Comparison of ENCODE assay signal across 16 cellular contexts in the genomic region with DNA sequence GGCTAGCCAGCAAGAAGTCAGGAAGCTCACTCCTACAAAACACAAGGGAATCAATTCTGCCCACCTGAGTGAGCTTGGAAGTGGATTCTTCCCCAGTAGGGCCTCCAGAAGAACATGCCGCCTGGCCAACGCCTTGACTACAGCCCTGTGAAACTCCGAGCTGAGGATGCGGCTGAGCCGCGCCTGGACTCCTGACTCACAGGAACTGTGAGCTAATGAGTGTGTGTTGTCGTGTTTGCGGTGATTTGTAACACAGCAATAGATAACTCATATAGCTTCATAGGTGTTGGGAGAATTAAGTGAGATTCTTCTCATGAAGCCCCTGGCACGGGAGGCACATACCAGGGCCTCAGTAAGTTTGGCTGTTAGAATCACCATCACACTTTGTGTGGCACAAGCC.
DNase-seq lines count a peak whose midpoint lies in the region; ATAC-seq, FAIRE-seq and TF ChIP-seq lines count a peak whose summit lies in the region.
"Had no signal": no experiment of that assay in that cellular context is flagged by ENCODE, and none has a peak within 500 bp of the region (broad histone marks: within the 10 kb centered on the region; RNA-seq: fewer than 3 reads in every experiment).

No MANE protein-coding gene starts in this region.

- H3K9ac ChIP-seq in BLaER1, result no peak overlapping the region
- H3K9ac ChIP-seq in PC-3 (ENCODE audit: low read length), result peak overlapping the region; percentile 46; the same call in 1 of the 2 replicates
- no peak overlapping the region for H3K9ac ChIP-seq in endothelial cell of umbilical vein (replicated peaks; ENCODE audit: extremely low read depth, insufficient read depth, low read length)
- H3K9ac ChIP-seq: BLaER1 treated with 17β-estradiol and CSF1 and Interleukin-3, amounts not matched to agents 10 nM and 100 nM had no signal

- ATAC-seq in PC-3 (peak; percentile 93), aorta (ENCODE audit: low FRiP score) (no peak)
- ATAC-seq: HCT116 had no signal

- intact Hi-C loops in PC-3 (cut with micrococcal nuclease) (no loop called here), endothelial cell of umbilical vein (cut with micrococcal nuclease) (loop anchor here (1.0 to 2.0 kb wide), 4 partner anchors 34 to 197 kb away; no protein-coding TSS in a partner anchor), spleen (cut with DNase I; ENCODE audit: low total_unique reads) (no loop called here), aorta (cut with DNase I) (no loop called here)

- DNase-seq in PC-3, result peak; percentile 71
- peak; percentile 66 for DNase-seq in endothelial cell of umbilical vein (ENCODE audit: low read depth, low spot score)
- peak; percentile 38 for DNase-seq in spleen
- DNase-seq in aorta, result no peak
- DNase-seq in COR-L47 (lab: John Stamatoyannopoulos, UW), result no peak
- no peak for DNase-seq in pons (ENCODE audit: low spot score)
- DNase-seq: 8988T; AML-193; CD4-positive, CD25-positive, alpha-beta regulatory T cell; DMS153; DMS79 treated with DMSO at 0.1 percent for 48 hours; GF-D8 had no signal

- BruUV-seq in PC-3 (replicated peaks; lab: Mats Ljungman, UMichigan), result no TSS peak
- BruUV-seq in endothelial cell of umbilical vein (replicated peaks; lab: Mats Ljungman, UMichigan), result no TSS peak

- H3K4me2 ChIP-seq in BLaER1 (peak overlapping the region; percentile 30; the same call in 1 of the 2 replicates), PC-3 (ENCODE audit: low read length) (0 out of 2 replicates have a peak overlapping the region, but pooled peaks have one; percentile 3), endothelial cell of umbilical vein (ENCODE audit: insufficient read depth, low read length) (no peak overlapping the region)

- H3K9me2 ChIP-seq in PC-3 (replicated peaks; ENCODE audit: low read length), result no peaks in the 10 kb centered on the region

- dilution Hi-C loops in endothelial cell of umbilical vein (cut with MboI; ENCODE audit: extremely low pct_ligation_motif_present, low sequenced_read_pairs), result no loop called here

- peak; percentile 84 for FAIRE-seq in endothelial cell of umbilical vein (lab: Jason Lieb, UNC)
- FAIRE-seq: GM19239 had no signal

- H3K4me1 ChIP-seq in BLaER1 (peaks cover 12% of the 10 kb centered on the region), PC-3 (ENCODE audit: insufficient read depth, low read length) (peaks cover 16% of the 10 kb centered on the region), endothelial cell of umbilical vein (ENCODE audit: control insufficient read depth, extremely low read depth, insufficient read depth, low read length) (peaks cover 22% of the 10 kb centered on the region), spleen (no peaks in the 10 kb centered on the region), aorta (ENCODE audit: control insufficient read depth in 1 of 2, insufficient read depth in 2 of 2, low read length in 2 of 2) (no peaks in the 10 kb centered on the region)

- 91 to 97% (median 96%) methylated on average over 9 of the region's 9 CpGs for WGBS in spleen, 5 donors
- WGBS in aorta, 2 donors, result 94 to 97% methylated on average over 9 of the region's 9 CpGs

- CTCF ChIA-PET in PC-3 (lab: Charles Lee) (interaction anchor here (0.5 to 1.1 kb wide), 2 partner anchors 151 to 1430 kb away, joined by 4 to 5 read pairs; no protein-coding TSS in a partner anchor), endothelial cell of umbilical vein (lab: Charles Lee) (interaction anchor here (0.6 to 1.5 kb wide), 6 partner anchors 12 to 151 kb away, joined by 3 to 5 read pairs (median 3); no protein-coding TSS in a partner anchor)

- POLR2A ChIA-PET in PC-3 (lab: Charles Lee; ENCODE audit: unreplicated experiment), result no interaction called here
- POLR2A ChIA-PET in endothelial cell of umbilical vein (lab: Charles Lee), result no interaction called here

- no peaks in the 10 kb centered on the region for H3F3A ChIP-seq in PC-3 (ENCODE audit: low read length, unreplicated experiment)

- H4K20me1 ChIP-seq in BLaER1 (no peaks in the 10 kb centered on the region), PC-3 (ENCODE audit: low read length) (no peaks in the 10 kb centered on the region), endothelial cell of umbilical vein (replicated peaks; ENCODE audit: control insufficient read depth, extremely low read depth, insufficient read depth, low read length) (no peaks in the 10 kb centered on the region)
- H4K20me1 ChIP-seq: BLaER1 treated with 17β-estradiol and CSF1 and Interleukin-3, amounts not matched to agents 10 nM and 100 nM had no signal

- H3K36me3 ChIP-seq in BLaER1 (no peaks in the 10 kb centered on the region), PC-3 (ENCODE audit: low read depth, low read length) (no peaks in the 10 kb centered on the region), endothelial cell of umbilical vein (ENCODE audit: control insufficient read depth in 2 of 2, extremely low read depth in 1 of 2, insufficient read depth in 2 of 2, low read length in 2 of 2) (no peaks in the 10 kb centered on the region), spleen (no peaks in the 10 kb centered on the region), aorta (ENCODE audit: control insufficient read depth in 1 of 2, insufficient read depth in 2 of 2, low read length in 1 of 2) (no peaks in the 10 kb centered on the region)
- H3K36me3 ChIP-seq: BLaER1 treated with 17β-estradiol and CSF1 and Interleukin-3, amounts not matched to agents 10 nM and 100 nM had no signal

- TF ChIP-seq POLR2A in endothelial cell of umbilical vein (IDR thresholded peaks at IDR 0.05; ENCODE audit: low read depth, low read length) (no peak), spleen (IDR thresholded peaks at IDR 0.05) (no peak)

- H3K9me3 ChIP-seq in BLaER1 (no peaks in the 10 kb centered on the region), PC-3 (ENCODE audit: low read length) (no peaks in the 10 kb centered on the region), endothelial cell of umbilical vein (replicated peaks; ENCODE audit: control insufficient read depth, insufficient read depth, low read length) (no peaks in the 10 kb centered on the region), spleen (no peaks in the 10 kb centered on the region), aorta (ENCODE audit: control insufficient read depth, low read length) (no peaks in the 10 kb centered on the region)

- no peaks in the 10 kb centered on the region for H3K27me3 ChIP-seq in BLaER1
- no peaks in the 10 kb centered on the region for H3K27me3 ChIP-seq in PC-3 (ENCODE audit: low read length)
- no peaks in the 10 kb centered on the region for H3K27me3 ChIP-seq in endothelial cell of umbilical vein (ENCODE audit: control insufficient read depth in 2 of 2, insufficient read depth in 2 of 2, low read length in 2 of 2)
- no peaks in the 10 kb centered on the region for H3K27me3 ChIP-seq in spleen (replicated peaks in 1 of 7)
- H3K27me3 ChIP-seq in aorta (ENCODE audit: control insufficient read depth in 1 of 2, insufficient read depth in 2 of 2, low read length in 1 of 2), result no peaks in the 10 kb centered on the region
- H3K27me3 ChIP-seq: BLaER1 treated with 17β-estradiol and CSF1 and Interleukin-3, amounts not matched to agents 10 nM and 100 nM had no signal

- no peak overlapping the region for H3K27ac ChIP-seq in BLaER1
- peak overlapping the region; percentile 60 for H3K27ac ChIP-seq in PC-3 (ENCODE audit: low read length)
- peak overlapping the region; percentile 62 for H3K27ac ChIP-seq in endothelial cell of umbilical vein (ENCODE audit: insufficient read depth, low read depth, low read length)
- H3K27ac ChIP-seq in spleen, result no peak overlapping the region
- H3K27ac ChIP-seq in aorta (ENCODE audit: low read depth in 1 of 2, low read length in 2 of 2), result no peak overlapping the region
- H3K27ac ChIP-seq: BLaER1 treated with 17β-estradiol and CSF1 and Interleukin-3, amounts not matched to agents 10 nM and 100 nM had no signal

- no peak overlapping the region for H2AFZ ChIP-seq in PC-3 (ENCODE audit: low read length)
- no peak overlapping the region for H2AFZ ChIP-seq in endothelial cell of umbilical vein (ENCODE audit: low read depth, low read length)

- no peaks in the 10 kb centered on the region for H3K9me1 ChIP-seq in endothelial cell of umbilical vein (replicated peaks; ENCODE audit: control insufficient read depth, extremely low read depth, insufficient read depth, low read length)

- no peaks in the 10 kb centered on the region for H3K79me2 ChIP-seq in PC-3 (ENCODE audit: low read length)
- H3K79me2 ChIP-seq in endothelial cell of umbilical vein (ENCODE audit: control insufficient read depth, insufficient read depth, low read length), result no peaks in the 10 kb centered on the region

- H3K4me3 ChIP-seq in BLaER1 (no peak overlapping the region), PC-3 (ENCODE audit: low read length) (no peak overlapping the region), endothelial cell of umbilical vein (replicated peaks in 1 of 3; ENCODE audit: insufficient read depth in 1 of 3, low read depth in 1 of 3, low read length in 3 of 3) (no peak overlapping the region), spleen (no peak overlapping the region), aorta (ENCODE audit: low read length in 2 of 2) (no peak overlapping the region)
- H3K4me3 ChIP-seq: BLaER1 treated with 17β-estradiol and CSF1 and Interleukin-3, amounts not matched to agents 10 nM and 100 nM had no signal

- TF ChIP-seq CTCF in PC-3 (conservative IDR thresholded peaks at IDR 0.05; ENCODE audit: low read depth, low read length), result no peak
- TF ChIP-seq CTCF in endothelial cell of umbilical vein (IDR thresholded peaks at IDR 0.05; ENCODE audit: extremely low read depth in 1 of 2, insufficient read depth in 1 of 2, low read depth in 1 of 2, low read length in 2 of 2), result no peak
- no peak for TF ChIP-seq CTCF in spleen (IDR thresholded peaks at IDR 0.05 in 8 of 11, conservative IDR thresholded peaks at IDR 0.05 in 3 of 11)

TF ChIP-seq in endothelial cell of umbilical vein, 7 proteins besides CTCF, POLR2A, EP300 and RAD21:
- peak; percentile 11 for TF ChIP-seq POLR2AphosphoS5 (IDR thresholded peaks at IDR 0.05; ENCODE audit: insufficient read depth, low read depth, low read length)
- TF ChIP-seq, protein P1, sequence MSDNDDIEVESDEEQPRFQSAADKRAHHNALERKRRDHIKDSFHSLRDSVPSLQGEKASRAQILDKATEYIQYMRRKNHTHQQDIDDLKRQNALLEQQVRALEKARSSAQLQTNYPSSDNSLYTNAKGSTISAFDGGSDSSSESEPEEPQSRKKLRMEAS (IDR thresholded peaks at IDR 0.05; ENCODE audit: insufficient read depth, insufficient read length), result no peak
- TF ChIP-seq GATA2 (IDR thresholded peaks at IDR 0.05; ENCODE audit: insufficient read depth, insufficient read length, low read depth, low read length), result peak; percentile 22
- TF ChIP-seq FOS (IDR thresholded peaks at IDR 0.05; ENCODE audit: borderline replicate concordance, insufficient read depth, low read length), result peak; percentile 70
- no peak for TF ChIP-seq EZH2 (IDR thresholded peaks at IDR 0.05; ENCODE audit: borderline replicate concordance, low read depth, low read length, severe bottlenecking)
- TF ChIP-seq JUN (IDR thresholded peaks at IDR 0.05; ENCODE audit: borderline replicate concordance, insufficient read depth, insufficient read length, low read depth), result peak; percentile 20
- TF ChIP-seq MYC (IDR thresholded peaks at IDR 0.05; ENCODE audit: low read depth, low read length), result no peak

Comparison
In these comparisons a context has a peak if more than half of its experiments do, and no peak if none do; other contexts are left out.
1. H3K27ac ChIP-seq: peak in PC-3 (single experiment) and endothelial cell of umbilical vein (single experiment); none in BLaER1 (single experiment), spleen (0 of 8) and aorta (0 of 2).
2. DNase-seq: peak in PC-3 (single experiment), endothelial cell of umbilical vein (single experiment) and spleen (single experiment); none in aorta (0 of 2), COR-L47 (single experiment) and pons (single experiment).